ENCODE assay signal across 9 cellular contexts in genomic region chr9:83072498-83072897, GRCh38. TPM values are rescaled to one million over a fixed set of nuclear protein-coding genes. Genes with fewer than 3 reads are reported as not detected.
"Had no signal": no experiment of that assay in that cellular context is flagged by ENCODE, and none has a peak within 500 bp of the region (broad histone marks: within the 10 kb centered on the region; RNA-seq: fewer than 3 reads in every experiment).

No MANE protein-coding gene starts in this region.

RNA-seq across cellular contexts. Expression of gene RASEF, which starts 9.6 kb away (rescaled TPM):
- total RNA-seq: activated naive CD4-positive, alpha-beta T cell treated with anti-CD3 and anti-CD28 coated beads for 36 hours; activated naive CD4-positive, alpha-beta T cell treated with anti-CD3 and anti-CD28 coated beads, Interleukin-2, amount 50 U/mL, for 72 hours; activated naive CD8-positive, alpha-beta T cell treated with anti-CD3 and anti-CD28 coated beads for 36 hours; activated naive CD8-positive, alpha-beta T cell treated with anti-CD3 and anti-CD28 coated beads, Interleukin-2, amount 10 ng/mL, durations not matched to agents 7 days and 5 days; activated T-cell treated with anti-CD3 and anti-CD28 coated beads, Interleukin-2, amount 50 U/mL, for 72 hours; activated T-helper 1 cell treated with anti-CD3 and anti-CD28 coated beads, Interleukin-12 subunit alpha, Interleukin-12 subunit beta, Interleukin-2, Interleukin-4 antibody, amounts not matched to agents 30 ng/mL and 10 ng/mL and 1 ng/mL, durations not matched to agents 14 hours and 24 hours and 36 hours; activated T-helper 17 cell treated with anti-CD3 and anti-CD28 coated beads, Interleukin-2, amount 50 U/mL, for 72 hours; activated T-helper 2 cell treated with anti-CD3 and anti-CD28 coated beads, Interferon-gamma antibody, Interleukin-2, Interleukin-4, amounts not matched to agents 10 μg/mL and 5 μg/mL and 100 μg/mL, durations not matched to agents 14 hours and 24 hours and 36 hours; ascending aorta had no signal
